1 cellular context compared by ENCODE assay signal in the genomic region with DNA sequence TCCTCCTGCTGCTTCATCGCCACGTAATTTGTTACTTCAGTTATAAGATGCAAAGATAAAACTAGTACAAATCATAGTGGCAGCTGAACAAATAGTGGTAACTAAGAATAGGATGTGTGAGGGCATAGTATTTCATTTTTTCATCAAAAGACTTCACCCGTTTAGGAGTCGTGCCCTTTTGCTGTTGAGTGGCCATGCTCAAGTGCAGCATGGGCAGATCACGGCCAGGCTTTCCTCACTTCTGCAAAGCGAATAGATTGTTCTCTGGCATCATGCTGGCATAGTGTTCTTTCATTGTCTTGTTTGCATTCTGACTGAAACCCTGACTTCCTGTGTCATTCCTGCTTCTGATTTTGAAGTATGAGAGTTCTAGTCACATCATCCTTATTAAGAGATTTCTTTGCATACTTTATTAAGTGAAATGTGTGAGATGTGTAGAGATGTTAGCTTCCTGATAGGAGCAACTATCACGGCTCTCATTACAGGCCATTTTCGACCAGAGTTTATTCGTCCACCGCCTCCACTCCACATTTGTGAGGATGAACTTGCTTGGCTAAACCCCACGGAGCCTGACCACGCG.
TF ChIP-seq lines count a peak whose summit lies in the region.

No MANE protein-coding gene starts in this region.

TF ChIP-seq in endothelial cell of umbilical vein, 7 proteins besides CTCF, POLR2A, EP300 and RAD21 (continued from another document):
- TF ChIP-seq, protein P1, sequence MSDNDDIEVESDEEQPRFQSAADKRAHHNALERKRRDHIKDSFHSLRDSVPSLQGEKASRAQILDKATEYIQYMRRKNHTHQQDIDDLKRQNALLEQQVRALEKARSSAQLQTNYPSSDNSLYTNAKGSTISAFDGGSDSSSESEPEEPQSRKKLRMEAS (IDR thresholded peaks at IDR 0.05; ENCODE audit: insufficient read depth, insufficient read length), result no peak
- no peak for TF ChIP-seq GATA2 (IDR thresholded peaks at IDR 0.05; ENCODE audit: insufficient read depth, insufficient read length, low read depth, low read length)
- TF ChIP-seq POLR2AphosphoS5 (IDR thresholded peaks at IDR 0.05; ENCODE audit: insufficient read depth, low read depth, low read length), result no peak
TF ChIP-seq in endothelial cell of umbilical vein: peak in this region for 0.
